Comparison of ENCODE assay signal across 30 cellular contexts in genomic region chr2:9945596-9945995, GRCh38.
"Had no signal": no experiment of that assay in that cellular context is flagged by ENCODE, and none has a peak within 500 bp of the region (broad histone marks: within the 10 kb centered on the region; RNA-seq: fewer than 3 reads in every experiment).

No MANE protein-coding gene starts in this region.

- H3K4me1 Mint-ChIP-seq: activated naive CD8-positive, alpha-beta T cell treated with anti-CD3 and anti-CD28 coated beads for 36 hours had no signal

- H3K36me3 Mint-ChIP-seq: activated CD4-positive, alpha-beta memory T cell treated with anti-CD3 and anti-CD28 coated beads for 36 hours; activated naive CD8-positive, alpha-beta T cell treated with anti-CD3 and anti-CD28 coated beads for 36 hours; stimulated activated naive B cell treated with anti-CD40 and anti-IgM and Interleukin-4, amounts not matched to agents 10 μg/mL and 1 μg/mL and 100 μg/mL, for 72 hours had no signal

- H3K27ac Mint-ChIP-seq: activated CD4-positive, alpha-beta memory T cell treated with anti-CD3 and anti-CD28 coated beads for 36 hours; activated naive CD4-positive, alpha-beta T cell treated with anti-CD3 and anti-CD28 coated beads for 36 hours; activated naive CD8-positive, alpha-beta T cell treated with anti-CD3 and anti-CD28 coated beads for 36 hours; activated T-helper 1 cell treated with anti-CD3 and anti-CD28 coated beads, Interleukin-12 subunit alpha, Interleukin-12 subunit beta, Interleukin-2, Interleukin-4 antibody, amounts not matched to agents 30 ng/mL and 10 ng/mL and 1 ng/mL, durations not matched to agents 14 hours and 24 hours and 36 hours; nephron; stimulated activated naive B cell treated with anti-CD40 and anti-IgM and Interleukin-4, amounts not matched to agents 10 μg/mL and 1 μg/mL and 100 μg/mL, for 72 hours; T-helper 1 cell treated with Interleukin-12 subunit alpha and Interleukin-12 subunit beta and Interleukin-4 antibody, amounts not matched to agents 30 μg/mL and 1 μg/mL, for 36 hours had no signal

- H3K27me3 ChIP-seq: brain microvascular endothelial cell had no signal

- H3K9me3 Mint-ChIP-seq: activated CD4-positive, alpha-beta memory T cell treated with anti-CD3 and anti-CD28 coated beads for 36 hours; activated naive CD4-positive, alpha-beta T cell treated with anti-CD3 and anti-CD28 coated beads for 36 hours; activated naive CD8-positive, alpha-beta T cell treated with anti-CD3 and anti-CD28 coated beads for 36 hours; activated T-helper 1 cell treated with anti-CD3 and anti-CD28 coated beads, Interleukin-12 subunit alpha, Interleukin-12 subunit beta, Interleukin-2, Interleukin-4 antibody, amounts not matched to agents 30 ng/mL and 10 ng/mL and 1 ng/mL, durations not matched to agents 14 hours and 24 hours and 36 hours; nephron; stimulated activated naive B cell treated with anti-CD40 and anti-IgM and Interleukin-4, amounts not matched to agents 10 μg/mL and 1 μg/mL and 100 μg/mL, for 72 hours; T-helper 1 cell treated with Interleukin-12 subunit alpha and Interleukin-12 subunit beta and Interleukin-4 antibody, amounts not matched to agents 30 μg/mL and 1 μg/mL, for 36 hours had no signal

- H3K4me3 ChIP-seq: heart right ventricle, left lung, lower lobe of right lung, mucosa of descending colon, smooth muscle cell, stomach, tibial artery had no signal

- H3K4me3 Mint-ChIP-seq: activated CD4-positive, alpha-beta memory T cell treated with anti-CD3 and anti-CD28 coated beads for 36 hours; activated naive CD4-positive, alpha-beta T cell treated with anti-CD3 and anti-CD28 coated beads for 36 hours; activated naive CD8-positive, alpha-beta T cell treated with anti-CD3 and anti-CD28 coated beads for 36 hours; activated T-helper 1 cell treated with anti-CD3 and anti-CD28 coated beads, Interleukin-12 subunit alpha, Interleukin-12 subunit beta, Interleukin-2, Interleukin-4 antibody, amounts not matched to agents 30 ng/mL and 10 ng/mL and 1 ng/mL, durations not matched to agents 14 hours and 24 hours and 36 hours; nephron; stimulated activated naive B cell treated with anti-CD40 and anti-IgM and Interleukin-4, amounts not matched to agents 10 μg/mL and 1 μg/mL and 100 μg/mL, for 72 hours; T-helper 1 cell treated with Interleukin-12 subunit alpha and Interleukin-12 subunit beta and Interleukin-4 antibody, amounts not matched to agents 30 μg/mL and 1 μg/mL, for 36 hours had no signal

- H3K27ac ChIP-seq: brain microvascular endothelial cell, heart right ventricle, left lung, lower lobe of right lung, neutrophil, stomach, tibial artery, VCaP had no signal

- H3K36me3 ChIP-seq: brain microvascular endothelial cell, heart right ventricle, left lung, lower lobe of right lung, neutrophil, stomach, tibial artery had no signal

- DNase-seq: activated CD4-positive, alpha-beta memory T cell treated with anti-CD3 and anti-CD28 coated beads for 36 hours; activated CD4-positive, alpha-beta T cell treated with anti-CD3 and anti-CD28 coated beads for 4 hours; activated CD8-positive, alpha-beta memory T cell treated with anti-CD3 and anti-CD28 coated beads, Interleukin-2, amount 50 U/mL, for 4 hours; activated effector memory CD4-positive, alpha-beta T cell treated with anti-CD3 and anti-CD28 coated beads, Interleukin-2, amount 50 U/mL, for 16 hours; activated naive CD4-positive, alpha-beta T cell treated with anti-CD3 and anti-CD28 coated beads for 36 hours; activated naive CD8-positive, alpha-beta T cell treated with anti-CD3 and anti-CD28 coated beads for 36 hours; activated T-cell treated with anti-CD3 and anti-CD28 coated beads, Interleukin-2, amount 50 U/mL, for 1 hour; amniotic stem cell; brain microvascular endothelial cell; caudate nucleus; foreskin melanocyte; heart right ventricle; kidney glomerular epithelial cell; left lung; lower lobe of right lung; mucosa of descending colon; stimulated activated CD4-positive, alpha-beta T cell treated with anti-CD3 and anti-CD28 coated beads, Interleukin-1b, Interleukin-23, amount 100 ng/mL, for 48 hours; stimulated activated CD4-positive, alpha-beta T cell treated with anti-CD3 and anti-CD28 coated beads, Interleukin-4, amount 100 ng/mL, for 4 hours; stimulated activated CD8-positive, alpha-beta memory T cell treated with anti-CD3 and anti-CD28 coated beads, Interleukin-4, amount 100 ng/mL, for 48 hours; stimulated activated naive B cell treated with anti-CD40 and anti-IgM and Interleukin-4, amounts not matched to agents 10 μg/mL and 1 μg/mL and 100 μg/mL, for 72 hours; stomach; SW 1271; T-helper 9 cell; tibial artery had no signal

- H3K9me3 ChIP-seq: heart right ventricle, left lung, lower lobe of right lung, mucosa of descending colon, neutrophil, stomach, tibial artery had no signal
